8 cellular contexts compared by ENCODE assay signal in the genomic region with DNA sequence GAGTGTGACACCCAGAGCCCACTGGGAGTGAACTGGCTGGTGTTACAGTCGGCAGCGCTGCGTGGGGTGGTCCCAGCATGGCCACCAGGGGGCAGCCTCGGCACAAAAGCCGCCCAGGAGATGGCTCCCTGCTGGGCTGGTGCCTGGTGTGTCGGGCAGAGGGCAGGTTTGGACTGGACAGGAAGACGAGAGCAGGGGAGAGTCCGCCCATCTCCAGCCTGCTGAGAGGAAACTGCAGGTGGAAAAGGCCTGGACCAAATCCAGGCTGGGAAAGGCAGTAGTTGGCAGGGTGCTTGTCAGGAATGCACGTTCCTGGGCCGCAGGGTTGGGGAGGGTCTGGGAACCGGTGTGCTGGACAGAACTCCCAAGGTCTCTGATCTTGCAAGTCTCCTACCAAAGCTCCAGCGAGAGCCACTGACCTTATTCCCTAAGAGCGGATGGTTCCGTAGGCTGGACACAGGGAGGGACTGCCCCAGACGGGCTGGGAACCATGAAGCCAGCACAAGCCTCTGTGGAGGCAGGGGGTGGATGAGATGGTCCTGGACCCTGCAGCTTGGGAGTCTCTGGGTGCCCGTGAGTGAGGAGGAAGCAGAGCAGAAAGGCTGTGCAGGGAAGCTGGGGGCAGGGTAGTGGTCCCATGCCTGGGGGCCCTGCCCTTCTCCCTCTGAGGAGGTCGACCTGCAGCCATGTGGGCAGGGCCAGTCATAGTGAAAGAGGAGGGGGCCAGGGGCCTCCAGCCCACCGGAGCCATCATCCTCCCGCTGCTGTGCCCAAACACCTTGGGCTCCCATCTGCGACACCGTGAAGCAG. TPM values are rescaled to one million over a fixed set of nuclear protein-coding genes. Genes with fewer than 3 reads are reported as not detected.
DNase-seq lines count a peak whose midpoint lies in the region; ATAC-seq lines count a peak whose summit lies in the region.

No MANE protein-coding gene starts in this region.

- peak; percentile 66 for ATAC-seq in left ventricle myocardium superior
- ATAC-seq in HG03342 (IDR thresholded peaks at IDR 0.05; ENCODE audit: unreplicated experiment): no peak

- peak overlapping the region; percentile 51 for H3K4me3 ChIP-seq in skeletal muscle cell (ENCODE audit: low read depth, low read length)

- intact Hi-C loops in left ventricle myocardium superior (cut with micrococcal nuclease): loop anchor here (10.0 kb wide), 1 partner anchor 68 kb away; no protein-coding TSS in a partner anchor

- peak; percentile 59 for DNase-seq in NK-92 treated with Interleukin-12 subunit alpha and Interleukin-12 subunit beta, amount 100 ng/mL, for 24 hours (lab: John Stamatoyannopoulos, UW)
- DNase-seq in NK-92 (lab: John Stamatoyannopoulos, UW; ENCODE audit: unreplicated experiment): no peak
- DNase-seq in MV-4-11 (lab: John Stamatoyannopoulos, UW): peak; percentile 65
- peak; percentile 61 for DNase-seq in T-helper 22 cell (ENCODE audit: low read depth)
- peak; percentile 64 for DNase-seq in amniotic epithelial cell (ENCODE audit: low read depth)
- peak; percentile 91 for DNase-seq in left ventricle myocardium superior
- DNase-seq in skeletal muscle cell (ENCODE audit: low read depth): no peak

RNA-seq across cellular contexts. Expression of a gene that starts 1.8 kb away (rescaled TPM):
- 2.5 TPM for total RNA-seq in left ventricle myocardium superior

RNA-seq across cellular contexts. Expression of a gene that starts 9.2 kb away (rescaled TPM):
- 1.5 TPM for total RNA-seq in left ventricle myocardium superior

RNA-seq across cellular contexts. Expression of a gene that starts 44.5 kb away (rescaled TPM):
- 1.9 TPM for total RNA-seq in left ventricle myocardium superior

RNA-seq across cellular contexts. Expression of a gene that starts 51.7 kb away (rescaled TPM):
- 0.27 TPM for total RNA-seq in left ventricle myocardium superior

Comparison
In these comparisons a context has a peak if more than half of its experiments do, and no peak if none do; other contexts are left out.
1. DNase-seq: peak in NK-92 treated with Interleukin-12 subunit alpha and Interleukin-12 subunit beta, amount 100 ng/mL, for 24 hours (single experiment), MV-4-11 (single experiment), T-helper 22 cell (single experiment), amniotic epithelial cell (single experiment) and left ventricle myocardium superior (single experiment); none in NK-92 (single experiment) and skeletal muscle cell (single experiment).